9 cellular contexts compared by ENCODE assay signal in genomic region chr1:101174722-101175121, GRCh38.
DNase-seq lines count a peak whose midpoint lies in the region; ATAC-seq and TF ChIP-seq lines count a peak whose summit lies in the region.
"Had no signal": no experiment of that assay in that cellular context is flagged by ENCODE, and none has a peak within 500 bp of the region (broad histone marks: within the 10 kb centered on the region; RNA-seq: fewer than 3 reads in every experiment).

No MANE protein-coding gene starts in this region.

- H3K4me3 ChIP-seq in fibroblast of pulmonary artery (replicated peaks; ENCODE audit: low read depth, low read length), result no peak overlapping the region

- no peak for TF ChIP-seq CTCF in fibroblast of pulmonary artery (IDR thresholded peaks at IDR 0.05; ENCODE audit: low read length, missing control alignments)

- no peak for ATAC-seq in HG03175 (IDR thresholded peaks at IDR 0.05; ENCODE audit: unreplicated experiment)

- DNase-seq in 8988T (peak; percentile 14), GM04504 (ENCODE audit: low read depth) (peak; percentile 68), T1000 (lab: John Stamatoyannopoulos, UW) (peak; percentile 42), fibroblast of pulmonary artery (ENCODE audit: low read depth) (peak; percentile 71), NCI-H774 (lab: John Stamatoyannopoulos, UW) (no peak), amygdala (lab: John Stamatoyannopoulos, UW) (no peak)
- DNase-seq in activated effector memory CD4-positive, alpha-beta T cell treated with anti-CD3 and anti-CD28 coated beads, Interleukin-2, amount 50 U/mL, for 16 hours, result no peak
- DNase-seq: C1 segment of cervical spinal cord had no signal

Comparison
In these comparisons a context has a peak if more than half of its experiments do, and no peak if none do; other contexts are left out.
1. DNase-seq: peak in 8988T (single experiment), GM04504 (single experiment), T1000 (single experiment) and fibroblast of pulmonary artery (single experiment); none in NCI-H774 (single experiment), activated effector memory CD4-positive, alpha-beta T cell treated with anti-CD3 and anti-CD28 coated beads, Interleukin-2, amount 50 U/mL, for 16 hours (single experiment) and amygdala (0 of 56).